In genomic region chr16:88770459-88771293, GRCh38 we compare ENCODE assay signal across 1 cellular context.
TF ChIP-seq lines count a peak whose summit lies in the region.

No MANE protein-coding gene starts in this region.

TF ChIP-seq in HepG2, 621 proteins besides CTCF, POLR2A, EP300 and RAD21 (continues in another document):
- TF ChIP-seq ZNF770 (CRISPR knock-in tag; IDR thresholded peaks at IDR 0.05) (peak; percentile 51; the same call in 1 of the 2 replicates), NFYC (CRISPR knock-in tag; IDR thresholded peaks at IDR 0.05) (no peak), ZMYM4 (CRISPR knock-in tag; IDR thresholded peaks at IDR 0.05) (peak; percentile 62), ZBTB7A (CRISPR knock-in tag; IDR thresholded peaks at IDR 0.05) (0 out of 2 replicates have a peak, but pooled peaks have one; percentile 38), ARNTL (CRISPR knock-in tag; IDR thresholded peaks at IDR 0.05) (0 out of 2 replicates have a peak, but pooled peaks have one; percentile 42), TEF (CRISPR knock-in tag; IDR thresholded peaks at IDR 0.05) (no peak), YEATS2 (CRISPR knock-in tag; IDR thresholded peaks at IDR 0.05; ENCODE audit: borderline replicate concordance) (no peak), TOE1 (CRISPR knock-in tag; IDR thresholded peaks at IDR 0.05) (no peak), HMG20B (CRISPR knock-in tag; conservative IDR thresholded peaks at IDR 0.05) (no peak), TBX2 (CRISPR knock-in tag; IDR thresholded peaks at IDR 0.05; ENCODE audit: borderline replicate concordance) (peak; percentile 95), IKZF5 (CRISPR knock-in tag; IDR thresholded peaks at IDR 0.05) (peak; percentile 33; the same call in 1 of the 2 replicates), GATAD2A (CRISPR knock-in tag; IDR thresholded peaks at IDR 0.05) (peak; percentile 60; the same call in 1 of the 2 replicates), DDIT3 (CRISPR knock-in tag; IDR thresholded peaks at IDR 0.05) (no peak), FOXK1 (CRISPR knock-in tag; IDR thresholded peaks at IDR 0.05; ENCODE audit: borderline replicate concordance, low read depth) (peak; percentile 20; the same call in 1 of the 2 replicates), ARID5B (CRISPR knock-in tag; IDR thresholded peaks at IDR 0.05) (0 out of 2 replicates have a peak, but pooled peaks have one; percentile 36), CEBPG (CRISPR knock-in tag; IDR thresholded peaks at IDR 0.05) (peak; percentile 34; the same call in 1 of the 2 replicates), TGIF2 (CRISPR knock-in tag; IDR thresholded peaks at IDR 0.05) (peak; percentile 87), ZNF790 (CRISPR knock-in tag; IDR thresholded peaks at IDR 0.05; ENCODE audit: borderline replicate concordance) (no peak), SNAPC2 (CRISPR knock-in tag; IDR thresholded peaks at IDR 0.05) (0 out of 2 replicates have a peak, but pooled peaks have one; percentile 19), AKNA (CRISPR knock-in tag; IDR thresholded peaks at IDR 0.05; ENCODE audit: borderline replicate concordance) (no peak), ZNF605 (CRISPR knock-in tag; IDR thresholded peaks at IDR 0.05) (peak; percentile 84), HIC2 (CRISPR knock-in tag; IDR thresholded peaks at IDR 0.05; ENCODE audit: low read depth) (peak; percentile 34; the same call in 1 of the 2 replicates), PHF21A (CRISPR knock-in tag; IDR thresholded peaks at IDR 0.05) (0 out of 2 replicates have a peak, but pooled peaks have one; percentile 34), ZNF547 (CRISPR knock-in tag; IDR thresholded peaks at IDR 0.05) (0 out of 2 replicates have a peak, but pooled peaks have one; percentile 12), ZNF331 (CRISPR knock-in tag; IDR thresholded peaks at IDR 0.05) (0 out of 2 replicates have a peak, but pooled peaks have one; percentile 43), FOXP1 (IDR thresholded peaks at IDR 0.05) (no peak), FOXP1 (CRISPR knock-in tag; IDR thresholded peaks at IDR 0.05) (no peak), NFIB (CRISPR knock-in tag; IDR thresholded peaks at IDR 0.05; ENCODE audit: borderline replicate concordance) (0 out of 2 replicates have a peak, but pooled peaks have one; percentile 7), AGO2 (optimal IDR thresholded peaks at IDR 0.05; ENCODE audit: low read depth, low read length) (peak; percentile 60), ZNF629 (CRISPR knock-in tag; conservative IDR thresholded peaks at IDR 0.05) (no peak), ETV5 (CRISPR knock-in tag; IDR thresholded peaks at IDR 0.05; ENCODE audit: borderline replicate concordance) (peak; percentile 40), ZNF451 (CRISPR knock-in tag; IDR thresholded peaks at IDR 0.05) (no peak), ZNF235 (CRISPR knock-in tag; IDR thresholded peaks at IDR 0.05; ENCODE audit: borderline replicate concordance) (no peak), ZNF747 (CRISPR knock-in tag; IDR thresholded peaks at IDR 0.05; ENCODE audit: borderline replicate concordance) (no peak), HDAC1 (CRISPR knock-in tag; IDR thresholded peaks at IDR 0.05) (peak; percentile 40; the same call in 1 of the 2 replicates), ZNF550 (CRISPR knock-in tag; IDR thresholded peaks at IDR 0.05; ENCODE audit: borderline replicate concordance) (no peak), ZNF761 (CRISPR knock-in tag; conservative IDR thresholded peaks at IDR 0.05) (no peak), NFE2L2 (IDR thresholded peaks at IDR 0.05; ENCODE audit: low read length) (no peak), KAT7 (CRISPR knock-in tag; IDR thresholded peaks at IDR 0.05; ENCODE audit: borderline replicate concordance) (no peak), TARDBP (CRISPR knock-in tag; IDR thresholded peaks at IDR 0.05) (peak; percentile 56; the same call in 1 of the 2 replicates), SNRNP70 (IDR thresholded peaks at IDR 0.05; ENCODE audit: low read depth, low read length) (no peak), HDAC2 (CRISPR knock-in tag; IDR thresholded peaks at IDR 0.05) (peak; percentile 49), TBX3 (IDR thresholded peaks at IDR 0.05; ENCODE audit: borderline replicate concordance) (peak; percentile 15; the same call in 1 of the 2 replicates), THRA (CRISPR knock-in tag; IDR thresholded peaks at IDR 0.05; ENCODE audit: borderline replicate concordance) (peak; percentile 14; the same call in 1 of the 2 replicates), KDM5B (CRISPR knock-in tag; IDR thresholded peaks at IDR 0.05; ENCODE audit: borderline replicate concordance) (0 out of 2 replicates have a peak, but pooled peaks have one; percentile 21), ZNF350 (CRISPR knock-in tag; IDR thresholded peaks at IDR 0.05; ENCODE audit: borderline replicate concordance, low read depth) (no peak), ASH2L (IDR thresholded peaks at IDR 0.05; ENCODE audit: insufficient read length, low read depth, low read length) (peak; percentile 31), MEIS1 (CRISPR knock-in tag; IDR thresholded peaks at IDR 0.05; ENCODE audit: borderline replicate concordance) (no peak), ZNF205 (CRISPR knock-in tag; IDR thresholded peaks at IDR 0.05) (peak; percentile 60), JUNB (CRISPR knock-in tag; IDR thresholded peaks at IDR 0.05; ENCODE audit: borderline replicate concordance) (no peak), ZBTB38 (CRISPR knock-in tag; IDR thresholded peaks at IDR 0.05) (peak; percentile 77), FOSL2 (CRISPR knock-in tag; IDR thresholded peaks at IDR 0.05) (peak; percentile 13; the same call in 1 of the 2 replicates), PITX1 (CRISPR knock-in tag; IDR thresholded peaks at IDR 0.05) (peak; percentile 93), NR2F6 (IDR thresholded peaks at IDR 0.05) (peak; percentile 16; the same call in 1 of the 2 replicates), NR2F6 (CRISPR knock-in tag; IDR thresholded peaks at IDR 0.05) (no peak)
